ENCODE assay signal across 8 cellular contexts in the genomic region with DNA sequence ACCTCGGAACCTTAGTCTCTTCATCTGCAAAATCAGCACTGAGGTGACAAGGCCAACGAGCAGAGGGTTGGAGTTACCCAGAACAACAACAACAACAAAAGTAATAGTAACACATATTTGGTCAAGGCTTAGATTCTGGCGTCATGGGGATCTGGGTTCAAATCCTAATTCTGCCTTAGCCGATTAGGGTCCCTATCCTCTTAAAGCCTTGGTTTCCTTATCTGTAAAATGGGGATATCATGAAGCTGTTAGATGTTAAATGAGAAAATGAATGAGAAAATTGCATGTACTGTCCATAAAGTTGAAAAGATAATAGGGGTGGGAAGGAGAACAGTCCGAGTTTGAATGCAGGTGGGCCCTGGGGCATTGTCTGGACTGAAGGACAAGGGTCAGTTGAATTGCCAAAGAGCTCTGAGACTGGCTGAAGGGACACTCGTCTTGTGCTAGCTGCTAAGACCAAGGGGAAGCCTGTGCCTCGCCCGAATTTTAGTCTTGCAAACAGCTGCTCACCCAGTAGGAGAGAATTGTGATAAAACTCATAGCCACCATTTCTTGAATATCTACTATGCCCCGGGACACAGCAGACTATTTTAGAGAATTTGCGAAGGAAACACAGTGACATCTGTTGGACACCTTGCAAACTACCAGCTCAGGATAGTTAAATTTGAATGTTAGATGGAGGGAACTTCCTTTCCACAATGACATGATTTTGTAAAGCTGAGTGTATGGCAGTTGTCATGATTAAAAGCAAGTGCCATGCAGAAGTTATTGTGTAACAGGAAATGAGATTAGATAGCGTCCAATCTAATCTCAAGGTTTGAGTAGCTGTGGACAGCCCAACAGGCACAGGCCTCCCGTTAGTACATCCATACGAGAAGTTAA. TPM values are rescaled to one million over a fixed set of nuclear protein-coding genes. Genes with fewer than 3 reads are reported as not detected.
A peak's percentile ranks its signal among the peaks of the same experiment; 100 is the strongest.
DNase-seq lines count a peak whose midpoint lies in the region; ATAC-seq, FAIRE-seq and TF ChIP-seq lines count a peak whose summit lies in the region.

No MANE protein-coding gene starts in this region.

- CTCF ChIA-PET in activated CD8-positive, alpha-beta T cell treated with anti-CD3 and anti-CD28 coated beads for 36 hours (lab: Charles Lee): interaction anchor here (0.6 to 3.1 kb wide), 62 partner anchors 8 to 389 kb away, joined by 3 to 50 read pairs (median 5); partner anchors contain the start of genes ACADS, CABP1, POP5 and UNC119B

- H3K27me3 ChIP-seq in neuronal stem cell (ENCODE audit: control insufficient read depth in 3 of 3, insufficient read depth in 3 of 3, low read depth in 1 of 3, low read length in 3 of 3): peaks cover 0 to 4% (median 0%) of the 10 kb centered on the region in 3 experiments

- no peak overlapping the region for H2AK5ac ChIP-seq in neuronal stem cell (ENCODE audit: low read depth, low read length)

- POLR2A ChIA-PET in activated CD8-positive, alpha-beta T cell treated with anti-CD3 and anti-CD28 coated beads for 36 hours (lab: Charles Lee): interaction anchor here (1.2 kb wide), 1 partner anchor 246 kb away, joined by 3 read pairs; the partner anchor contains the start of gene ACADS

- H3K18ac ChIP-seq in neuronal stem cell (ENCODE audit: low read length): no peak overlapping the region

- H4K91ac ChIP-seq in neuronal stem cell (ENCODE audit: low read depth, low read length, poor library complexity): no peak overlapping the region

- no peak overlapping the region for H3K23ac ChIP-seq in neuronal stem cell (ENCODE audit: low read depth, low read length, poor library complexity)

- peak; percentile 98 for ATAC-seq in activated CD8-positive, alpha-beta T cell treated with anti-CD3 and anti-CD28 coated beads for 36 hours
- no peak for ATAC-seq in HG02763 (IDR thresholded peaks at IDR 0.05; ENCODE audit: unreplicated experiment)
- ATAC-seq in HG02840 (IDR thresholded peaks at IDR 0.05; ENCODE audit: low FRiP score, unreplicated experiment): no peak

- intact Hi-C loops in activated CD8-positive, alpha-beta T cell treated with anti-CD3 and anti-CD28 coated beads for 36 hours (cut with micrococcal nuclease): no loop called here

- DNase-seq in D721Med (ENCODE audit: insufficient read length, low spot score): no peak
- peak; percentile 35 for DNase-seq in HFF-Myc (ENCODE audit: extremely low read depth, low read depth)
- peak; percentile 70 for DNase-seq in NCI-H69 (lab: John Stamatoyannopoulos, UW)
- DNase-seq in activated CD8-positive, alpha-beta T cell treated with anti-CD3 and anti-CD28 coated beads for 36 hours: peak; percentile 57
- DNase-seq in fibroblast of the aortic adventitia (ENCODE audit: low read depth): peak; percentile 78
- DNase-seq in neuronal stem cell (ENCODE audit: low spot score): peak; percentile 29

- no peak overlapping the region for H3K4me3 ChIP-seq in HFF-Myc (replicated peaks; ENCODE audit: low read depth, low read length)
- no peak overlapping the region for H3K4me3 ChIP-seq in fibroblast of the aortic adventitia (ENCODE audit: low read depth, low read length)
- no peak overlapping the region for H3K4me3 ChIP-seq in neuronal stem cell (ENCODE audit: low read length in 2 of 2)

- H3K9me3 Mint-ChIP-seq in activated CD8-positive, alpha-beta T cell treated with anti-CD3 and anti-CD28 coated beads for 36 hours: no peaks in the 10 kb centered on the region

- TF ChIP-seq CTCF in D721Med (IDR thresholded peaks at IDR 0.05; ENCODE audit: insufficient read depth, missing control alignments): peak; percentile 76
- peak; percentile 66 for TF ChIP-seq CTCF in HFF-Myc (IDR thresholded peaks at IDR 0.05; ENCODE audit: low read depth, low read length, missing control alignments)
- TF ChIP-seq CTCF in activated CD8-positive, alpha-beta T cell treated with anti-CD3 and anti-CD28 coated beads for 36 hours (IDR thresholded peaks at IDR 0.05): peak; percentile 79
- peak; percentile 83 for TF ChIP-seq CTCF in fibroblast of the aortic adventitia (IDR thresholded peaks at IDR 0.05; ENCODE audit: insufficient read depth, low read length)

- no peaks in the 10 kb centered on the region for H3K36me3 Mint-ChIP-seq in activated CD8-positive, alpha-beta T cell treated with anti-CD3 and anti-CD28 coated beads for 36 hours (ENCODE audit: low read depth)

- no peaks in the 10 kb centered on the region for H3K9me3 ChIP-seq in neuronal stem cell (replicated peaks in 1 of 2; ENCODE audit: control insufficient read depth in 2 of 2, insufficient read depth in 1 of 2, low read depth in 1 of 2, low read length in 2 of 2)

- no peaks in the 10 kb centered on the region for H3K27me3 Mint-ChIP-seq in activated CD8-positive, alpha-beta T cell treated with anti-CD3 and anti-CD28 coated beads for 36 hours

- no peak overlapping the region for H3K9ac ChIP-seq in neuronal stem cell (ENCODE audit: low read depth, low read length, poor library complexity)

- no peak overlapping the region for H2BK15ac ChIP-seq in neuronal stem cell (ENCODE audit: low read length)

- H2BK120ac ChIP-seq in neuronal stem cell (ENCODE audit: low read depth, low read length): no peak overlapping the region

- no peak overlapping the region for H4K8ac ChIP-seq in neuronal stem cell (ENCODE audit: low read depth, low read length)

- WGBS in neuronal stem cell (ENCODE audit: extremely low coverage in 2 of 2, insufficient read length in 2 of 2, insufficient replicate concordance in 1 of 2), 2 donors: no CpG with 5 or more reads among the region's 13 CpGs

- peaks cover 5 to 8% of the 10 kb centered on the region in 2 donors for H3K4me1 ChIP-seq in neuronal stem cell (ENCODE audit: control insufficient read depth in 2 of 2, insufficient read depth in 1 of 2, low read depth in 1 of 2, low read length in 2 of 2)

- H3K36me3 ChIP-seq in neuronal stem cell (replicated peaks in 1 of 2; ENCODE audit: control insufficient read depth in 2 of 2, insufficient read depth in 2 of 2, low read length in 2 of 2): no peaks in the 10 kb centered on the region

- H3K27ac Mint-ChIP-seq in activated CD8-positive, alpha-beta T cell treated with anti-CD3 and anti-CD28 coated beads for 36 hours: no peak overlapping the region

- FAIRE-seq in D721Med (lab: Jason Lieb, UNC): no peak

- no peak overlapping the region for H2BK12ac ChIP-seq in neuronal stem cell (ENCODE audit: low read length)

- H3K4me3 Mint-ChIP-seq in activated CD8-positive, alpha-beta T cell treated with anti-CD3 and anti-CD28 coated beads for 36 hours: no peak overlapping the region

- no peak overlapping the region for H3K14ac ChIP-seq in neuronal stem cell (ENCODE audit: low read length)

- no peak overlapping the region for H3K27ac ChIP-seq in neuronal stem cell (replicated peaks; ENCODE audit: low read length)

- H3K4ac ChIP-seq in neuronal stem cell (ENCODE audit: low read length): no peak overlapping the region

- no peaks in the 10 kb centered on the region for H3K79me1 ChIP-seq in neuronal stem cell (ENCODE audit: low read depth, low read length)

- H3K4me2 ChIP-seq in neuronal stem cell (ENCODE audit: insufficient read depth, low read length, poor library complexity, severe bottlenecking): no peak overlapping the region

- H2BK5ac ChIP-seq in neuronal stem cell (ENCODE audit: low read length): no peak overlapping the region

- peaks cover 2% of the 10 kb centered on the region for H3K4me1 Mint-ChIP-seq in activated CD8-positive, alpha-beta T cell treated with anti-CD3 and anti-CD28 coated beads for 36 hours (ENCODE audit: low read depth)

- H2AFZ ChIP-seq in neuronal stem cell (ENCODE audit: low read length): no peak overlapping the region

RNA-seq across cellular contexts. Expression of gene HNF1A, which starts 6.8 kb away (rescaled TPM):
- total RNA-seq in activated CD8-positive, alpha-beta T cell treated with anti-CD3 and anti-CD28 coated beads for 36 hours: not detected
- total RNA-seq in fibroblast of the aortic adventitia (ENCODE audit: low replicate concordance): 0.09 TPM in 1 of 2 replicates, not detected in the other
- not detected for polyA plus RNA-seq in neuronal stem cell (2013, experiment 1 of 2)
- polyA plus RNA-seq in neuronal stem cell (2013, experiment 2 of 2): not detected

RNA-seq across cellular contexts. Expression of gene C12orf43, which starts 44.7 kb away (rescaled TPM):
- 10 to 100 TPM; 19.8 to 20.7 TPM for total RNA-seq in activated CD8-positive, alpha-beta T cell treated with anti-CD3 and anti-CD28 coated beads for 36 hours
- 12.7 and 17.8 TPM in 2 replicates for total RNA-seq in fibroblast of the aortic adventitia (ENCODE audit: low replicate concordance)
- 15.4 TPM for polyA plus RNA-seq in neuronal stem cell (2013, experiment 1 of 2)
- 16.6 TPM for polyA plus RNA-seq in neuronal stem cell (2013, experiment 2 of 2)
